In genomic region chr1:201505505-201505893, GRCh38 we compare ENCODE assay signal across 8 cellular contexts. TPM values are rescaled to one million over a fixed set of nuclear protein-coding genes. Genes with fewer than 3 reads are reported as not detected.
DNase-seq lines count a peak whose midpoint lies in the region; ATAC-seq, FAIRE-seq and TF ChIP-seq lines count a peak whose summit lies in the region.

No MANE protein-coding gene starts in this region.

- no peak for ATAC-seq in GM12878
- ATAC-seq in HepG2 = no peak
- no peak for ATAC-seq in GM18517 (IDR thresholded peaks at IDR 0.05; ENCODE audit: unreplicated experiment)
- no peak for ATAC-seq in HG03378 (IDR thresholded peaks at IDR 0.05; ENCODE audit: unreplicated experiment)

- no peak for TF ChIP-seq CTCF in GM12878 (IDR thresholded peaks at IDR 0.05 in 2 of 3, conservative IDR thresholded peaks at IDR 0.05 in 1 of 3; ENCODE audit: control insufficient read depth in 2 of 3, extremely low read depth in 1 of 3, insufficient read depth in 1 of 3, low read depth in 3 of 3, low read length in 3 of 3)
- no peak for TF ChIP-seq CTCF in HepG2 (CRISPR knock-in tag; IDR thresholded peaks at IDR 0.05)

- intact Hi-C loops in GM12878 (cut with micrococcal nuclease; ENCODE audit: unreplicated experiment) (no loop called here), HepG2 (cut with micrococcal nuclease; ENCODE audit: unreplicated experiment) (no loop called here)

- H3K36me3 ChIP-seq in ES-I3 (ENCODE audit: insufficient read depth, low read length) = no peaks in the 10 kb centered on the region
- no peaks in the 10 kb centered on the region; a peak in 1 of 4 replicates for H3K36me3 ChIP-seq in GM12878 (ENCODE audit: control insufficient read depth in 2 of 2, insufficient read depth in 2 of 2, low read length in 1 of 2)
- no peaks in the 10 kb centered on the region for H3K36me3 ChIP-seq in HepG2 (replicated peaks in 1 of 2; ENCODE audit: control insufficient read depth in 1 of 2, insufficient read depth in 2 of 2, low read length in 2 of 2)
- no peaks in the 10 kb centered on the region for H3K36me3 ChIP-seq in urinary bladder (ENCODE audit: insufficient read depth)

- RAD21 ChIA-PET in GM12878 (lab: Charles Lee; ENCODE audit: unreplicated experiment) = interaction anchor here (1.8 to 15.3 kb wide), 2 partner anchors 24 to 58 kb away, joined by 5 to 505 read pairs; no protein-coding TSS in a partner anchor

- H2AFZ ChIP-seq in GM12878 (ENCODE audit: control insufficient read depth, low read depth, low read length) (no peak overlapping the region), HepG2 (ENCODE audit: low read length) (no peak overlapping the region)

- 79% methylated on average over 4 of the region's 4 CpGs for WGBS in GM12878 (ENCODE audit: insufficient coverage, insufficient replicate concordance, low lambda C conversion rate, missing lambda C conversion rate)
- 27% methylated on average over 4 of the region's 4 CpGs for WGBS in HepG2 (ENCODE audit: low lambda C conversion rate)
- WGBS in urinary bladder = 16% methylated on average over 4 of the region's 4 CpGs

- H4K20me1 ChIP-seq in GM12878 (ENCODE audit: control insufficient read depth, insufficient read depth) (no peaks in the 10 kb centered on the region), HepG2 (ENCODE audit: insufficient read depth, low read length) (no peaks in the 10 kb centered on the region)

- no peak for TF ChIP-seq POLR2A in GM12878 (IDR thresholded peaks at IDR 0.05; ENCODE audit: low read depth, low read length)
- TF ChIP-seq POLR2A in HepG2 (IDR thresholded peaks at IDR 0.05; ENCODE audit: insufficient read depth in 1 of 2, low read depth in 2 of 2, low read length in 2 of 2) = no peak

- TF ChIP-seq RAD21 in GM12878 (IDR thresholded peaks at IDR 0.05; ENCODE audit: insufficient read depth, low read depth, low read length) (no peak), HepG2 (CRISPR knock-in tag; IDR thresholded peaks at IDR 0.05) (no peak)

- peak overlapping the region; percentile 98 for H3K4me2 ChIP-seq in GM12878 (ENCODE audit: control insufficient read depth, insufficient read depth)
- peak overlapping the region; percentile 87 for H3K4me2 ChIP-seq in HepG2 (ENCODE audit: low read depth, low read length)

- no peaks in the 10 kb centered on the region for H3K9me3 ChIP-seq in ES-I3 (ENCODE audit: control insufficient read depth, insufficient read depth, low read length)
- H3K9me3 ChIP-seq in GM12878 (replicated peaks; ENCODE audit: control insufficient read depth, insufficient read depth, low read length) = no peaks in the 10 kb centered on the region
- no peaks in the 10 kb centered on the region for H3K9me3 ChIP-seq in HepG2 (ENCODE audit: low read length)

- BruUV-seq in GM12878 (replicated peaks; lab: Mats Ljungman, UMichigan) (no TSS peak), HepG2 (replicated peaks; lab: Mats Ljungman, UMichigan) (no TSS peak)

- H3K27me3 ChIP-seq in GM12878 (replicated peaks in 1 of 2; ENCODE audit: control insufficient read depth in 2 of 2, insufficient read depth in 2 of 2, low read length in 1 of 2) = no peaks in the 10 kb centered on the region
- H3K27me3 ChIP-seq in HepG2 (ENCODE audit: control insufficient read depth in 1 of 2, insufficient read depth in 2 of 2, low read length in 2 of 2) = no peaks in the 10 kb centered on the region; a peak in 1 of 5 replicates

- DNase-seq in NCI-H2029 treated with DMSO at 0.1 percent for 48 hours (lab: John Stamatoyannopoulos, UW) = peak; percentile 53
- DNase-seq in GM12878 (ENCODE audit: low read depth, low spot score) = no peak
- DNase-seq in HepG2 (ENCODE audit: low spot score) = no peak
- no peak for DNase-seq in stimulated activated naive CD4-positive, alpha-beta T cell treated with Interleukin-2 at 50 U/mL for 16 hours (lab: John Stamatoyannopoulos, UW)

- no peak for FAIRE-seq in GM12878 (lab: Jason Lieb, UNC)
- no peak for FAIRE-seq in HepG2 (lab: Jason Lieb, UNC)

- in situ Hi-C loops in GM12878 (cut with MboI) = no loop called here
- in situ Hi-C loops in HepG2 (cut with HindIII; ENCODE audit: extremely low pct_ligation_motif_present, low pct_unique_long_range_greater_than_20kb) = no loop called here

- peak overlapping the region; percentile 95 for H3K4me3 ChIP-seq in GM12878
- peak overlapping the region in 1 of 3 experiments; percentile 19; a peak in 2 of 6 replicates for H3K4me3 ChIP-seq in HepG2 (replicated peaks in 1 of 3; ENCODE audit: insufficient read depth in 1 of 3, low read depth in 2 of 3, low read length in 3 of 3)
- H3K4me3 ChIP-seq in urinary bladder (ENCODE audit: low read depth, low read length) = peak overlapping the region; percentile 67

- H3K27ac ChIP-seq in GM12878 (ENCODE audit: control insufficient read depth, insufficient read depth) (no peak overlapping the region), HepG2 (ENCODE audit: extremely low read length, insufficient read depth, low read length) (no peak overlapping the region), urinary bladder (ENCODE audit: low read depth) (peak overlapping the region; percentile 75)

- SMC1A ChIA-PET in GM12878 (lab: Charles Lee; ENCODE audit: uncharacterized antibody, unreplicated experiment) = interaction anchor here (1.5 to 18.7 kb wide), 3 partner anchors 8 to 22 kb away, joined by 3 to 514 read pairs (median 10); no protein-coding TSS in a partner anchor

- POLR2A ChIA-PET in GM12878 (lab: Charles Lee) (interaction anchor here (1.3 kb wide), 1 partner anchor 9 kb away, joined by 5 read pairs; no protein-coding TSS in a partner anchor), HepG2 (lab: Yijun Ruan, JAX) (interaction anchor here (1.8 kb wide), 1 partner anchor 10 kb away, joined by 5 read pairs; no protein-coding TSS in a partner anchor)

- H3K79me2 ChIP-seq in GM12878 (ENCODE audit: control insufficient read depth, insufficient read depth, low read length) (peaks cover 29% of the 10 kb centered on the region), HepG2 (ENCODE audit: insufficient read depth, low read length) (no peaks in the 10 kb centered on the region)

- H3K4me1 ChIP-seq in ES-I3 (ENCODE audit: insufficient read depth, low read length) (peaks cover 51% of the 10 kb centered on the region), GM12878 (ENCODE audit: control insufficient read depth, insufficient read depth, low read length) (peaks cover 24% of the 10 kb centered on the region), HepG2 (ENCODE audit: insufficient read depth, low read length) (peaks cover 68% of the 10 kb centered on the region), urinary bladder (ENCODE audit: insufficient read depth) (no peaks in the 10 kb centered on the region)

- no peak for TF ChIP-seq EP300 in GM12878 (IDR thresholded peaks at IDR 0.05; ENCODE audit: borderline replicate concordance in 1 of 2, control insufficient read depth in 1 of 2, low read depth in 2 of 2, low read length in 2 of 2)
- TF ChIP-seq EP300 in HepG2 (IDR thresholded peaks at IDR 0.05; ENCODE audit: low read depth in 2 of 2, low read length in 2 of 2) = no peak
- TF ChIP-seq EP300 in HepG2 (CRISPR knock-in tag; IDR thresholded peaks at IDR 0.05; ENCODE audit: borderline replicate concordance) = no peak

- H3K9ac ChIP-seq in ES-I3 (ENCODE audit: low read depth, low read length) (peak overlapping the region; percentile 55; the same call in 1 of the 2 replicates), GM12878 (ENCODE audit: control insufficient read depth, insufficient read depth, low read length) (no peak overlapping the region; the same call in 1 of the 2 replicates), HepG2 (ENCODE audit: insufficient read depth, low read depth, low read length) (no peak overlapping the region)

- CTCF ChIA-PET in GM12878 (lab: Yijun Ruan, JAX) = interaction anchor here (1.4 to 13.1 kb wide), 4 partner anchors 7 to 70 kb away, joined by 5 to 198 read pairs (median 82); no protein-coding TSS in a partner anchor
- CTCF ChIA-PET in HepG2 (lab: Yijun Ruan, JAX; ENCODE audit: low intra/inter-chr PET ratio, low total read pairs) = interaction anchor here (2.5 kb wide), 1 partner anchor 23 kb away, joined by 5 read pairs; no protein-coding TSS in a partner anchor

RNA-seq across cellular contexts. Expression of gene CSRP1, which starts 1.4 kb away (rescaled TPM):
- total RNA-seq in GM12878 (2013; cell fraction: nucleolus; rRNA removed) = 25.4 and 32.7 TPM in 2 replicates
- 80.1 and 80.4 TPM in 2 replicates for total RNA-seq in GM12878 (2014; rRNA removed)
- total RNA-seq in GM12878 (2014; rRNA removed; fragmentation: Illumina TruSeq; extraction: Trizol) = 61.2 and 63.3 TPM in 2 replicates
- 67.9 and 79.8 TPM in 2 replicates for total RNA-seq in GM12878 (2021)
- polyA plus RNA-seq in GM12878 (2011; ENCODE audit: low read depth) = 25.1 TPM
- polyA plus RNA-seq in GM12878 (2011; rRNA removed) = 50.2 and 81.0 TPM in 2 replicates
- polyA plus RNA-seq in GM12878 (2011; cell fraction: cytosol; rRNA removed) = 102 and 110 TPM in 2 replicates
- polyA plus RNA-seq in GM12878 (2011; cell fraction: nucleus; rRNA removed) = 68.4 and 89.9 TPM in 2 replicates
- polyA plus RNA-seq in GM12878 (2012) = 32.9 and 33.6 TPM in 2 replicates
- 59.5 and 88.3 TPM in 2 replicates for polyA plus RNA-seq in GM12878 (2014; fragmentation: Illumina TruSeq; extraction: Trizol)
- 10 to 100 TPM; 23.4 to 24.3 TPM for polyA plus RNA-seq in GM12878 (2014; fragmentation: Nextera tagmentation; extraction: Ambion mirVana)
- polyA plus RNA-seq in GM12878 (2014; rRNA removed) = 80.8 and 93.4 TPM in 2 replicates
- 10 to 100 TPM; 94.4 to 99.2 TPM for polyA plus RNA-seq in GM12878 (2016; fragmentation: Nextera tagmentation; extraction: Ambion mirVana)
- 56.0 and 75.4 TPM in 2 replicates for polyA minus RNA-seq in GM12878 (2011; rRNA and poly(A)+ RNA removed)
- 21.2 and 22.8 TPM in 2 replicates for polyA minus RNA-seq in GM12878 (2011; cell fraction: cytosol; rRNA and poly(A)+ RNA removed)
- polyA minus RNA-seq in GM12878 (2011; cell fraction: nucleus; rRNA and poly(A)+ RNA removed) = 14.0 and 23.8 TPM in 2 replicates
- 68.9 and 70.8 TPM in 2 replicates for total RNA-seq in HepG2 (2016; rRNA removed; fragmentation: Illumina TruSeq; extraction: Trizol)
- 12.3 and 12.8 TPM in 2 replicates for total RNA-seq in HepG2 (2016; cell fraction: cytosol; rRNA removed; fragmentation: Illumina TruSeq; extraction: Trizol; ENCODE audit: low read depth)
- 66.1 and 69.5 TPM in 2 replicates for total RNA-seq in HepG2 (2016; cell fraction: insoluble cytoplasmic fraction; rRNA removed; fragmentation: Illumina TruSeq; extraction: Trizol)
- 28.9 and 33.8 TPM in 2 replicates for total RNA-seq in HepG2 (2016; cell fraction: membrane; rRNA removed; fragmentation: Illumina TruSeq; extraction: Trizol)
- 35.6 and 44.2 TPM in 2 replicates for total RNA-seq in HepG2 (2016; cell fraction: nucleus; rRNA removed; fragmentation: Illumina TruSeq; extraction: Trizol)
- polyA plus RNA-seq in HepG2 (2011; rRNA removed) = 14.5 and 17.7 TPM in 2 replicates
- polyA plus RNA-seq in HepG2 (2011; cell fraction: cytosol; rRNA removed) = 15.2 and 17.2 TPM in 2 replicates
- polyA plus RNA-seq in HepG2 (2011; cell fraction: nucleus; rRNA removed) = 10.9 and 14.9 TPM in 2 replicates
- polyA plus RNA-seq in HepG2 (2012) = 9.9 and 18.8 TPM in 2 replicates
- 15.3 and 18.6 TPM in 2 replicates for polyA plus RNA-seq in HepG2 (2016; cell fraction: cytosol; fragmentation: Illumina TruSeq; extraction: Trizol; ENCODE audit: low read depth)
- 83.1 and 92.4 TPM in 2 replicates for polyA plus RNA-seq in HepG2 (2016; cell fraction: insoluble cytoplasmic fraction; fragmentation: Illumina TruSeq; extraction: Trizol; ENCODE audit: low read depth)
- polyA plus RNA-seq in HepG2 (2016; cell fraction: membrane; fragmentation: Illumina TruSeq; extraction: Trizol; ENCODE audit: low read depth) = 29.6 and 30.8 TPM in 2 replicates
- polyA plus RNA-seq in HepG2 (2016; cell fraction: nucleus; fragmentation: Illumina TruSeq; extraction: Trizol; ENCODE audit: insufficient read depth, low read depth) = 54.3 and 54.9 TPM in 2 replicates
- 22.9 and 266 TPM in 2 replicates for polyA minus RNA-seq in HepG2 (2011; rRNA and poly(A)+ RNA removed; ENCODE audit: low replicate concordance)
- 8.4 and 9.1 TPM in 2 replicates for polyA minus RNA-seq in HepG2 (2011; cell fraction: cytosol; rRNA and poly(A)+ RNA removed)
- 9.1 and 11.7 TPM in 2 replicates for polyA minus RNA-seq in HepG2 (2011; cell fraction: nucleus; rRNA and poly(A)+ RNA removed)
- total RNA-seq in urinary bladder = 719 TPM
- 4,390 TPM for polyA plus RNA-seq in urinary bladder

RNA-seq across cellular contexts. Expression of gene NAV1, which starts 33.4 kb away (rescaled TPM):
- 3.6 and 5.0 TPM in 2 replicates for total RNA-seq in GM12878 (2013; cell fraction: nucleolus; rRNA removed)
- total RNA-seq in GM12878 (2014; rRNA removed) = 0.11 and 0.45 TPM in 2 replicates
- 0.09 and 0.64 TPM in 2 replicates for total RNA-seq in GM12878 (2014; rRNA removed; fragmentation: Illumina TruSeq; extraction: Trizol)
- 1.3 and 1.5 TPM in 2 replicates for total RNA-seq in GM12878 (2021)
- 0.21 TPM for polyA plus RNA-seq in GM12878 (2011; ENCODE audit: low read depth)
- 0.26 and 0.37 TPM in 2 replicates for polyA plus RNA-seq in GM12878 (2011; rRNA removed)
- 0.17 and 0.25 TPM in 2 replicates for polyA plus RNA-seq in GM12878 (2011; cell fraction: cytosol; rRNA removed)
- 0.70 and 0.78 TPM in 2 replicates for polyA plus RNA-seq in GM12878 (2011; cell fraction: nucleus; rRNA removed)
- polyA plus RNA-seq in GM12878 (2012) = 0.38 and 0.62 TPM in 2 replicates
- 0.54 and 0.81 TPM in 2 replicates for polyA plus RNA-seq in GM12878 (2014; fragmentation: Illumina TruSeq; extraction: Trizol)
- polyA plus RNA-seq in GM12878 (2014; fragmentation: Nextera tagmentation; extraction: Ambion mirVana) = under 1 TPM; 0.04 to 0.05 TPM
- 0.19 and 0.47 TPM in 2 replicates for polyA plus RNA-seq in GM12878 (2014; rRNA removed)
- under 1 TPM; 0.35 to 0.45 TPM for polyA plus RNA-seq in GM12878 (2016; fragmentation: Nextera tagmentation; extraction: Ambion mirVana)
- polyA minus RNA-seq in GM12878 (2011; rRNA and poly(A)+ RNA removed) = 0.29 and 0.57 TPM in 2 replicates
- 0.52 and 0.80 TPM in 2 replicates for polyA minus RNA-seq in GM12878 (2011; cell fraction: cytosol; rRNA and poly(A)+ RNA removed)
- 0.48 and 0.96 TPM in 2 replicates for polyA minus RNA-seq in GM12878 (2011; cell fraction: nucleus; rRNA and poly(A)+ RNA removed)
- total RNA-seq in HepG2 (2016; rRNA removed; fragmentation: Illumina TruSeq; extraction: Trizol) = 0.01 TPM in 1 of 2 replicates, not detected in the other
- total RNA-seq in HepG2 (2016; cell fraction: cytosol; rRNA removed; fragmentation: Illumina TruSeq; extraction: Trizol; ENCODE audit: low read depth) = not detected in 2 replicates
- 0.02 TPM in 1 of 2 replicates, not detected in the other for total RNA-seq in HepG2 (2016; cell fraction: insoluble cytoplasmic fraction; rRNA removed; fragmentation: Illumina TruSeq; extraction: Trizol)
- under 0.01 TPM in 1 of 2 replicates, not detected in the other for total RNA-seq in HepG2 (2016; cell fraction: membrane; rRNA removed; fragmentation: Illumina TruSeq; extraction: Trizol)
- not detected in 2 replicates for total RNA-seq in HepG2 (2016; cell fraction: nucleus; rRNA removed; fragmentation: Illumina TruSeq; extraction: Trizol)
- polyA plus RNA-seq in HepG2 (2011; rRNA removed) = 0.04 TPM in 1 of 2 replicates, not detected in the other
- polyA plus RNA-seq in HepG2 (2011; cell fraction: cytosol; rRNA removed) = not detected in 2 replicates
- 0.03 TPM in 1 of 2 replicates, not detected in the other for polyA plus RNA-seq in HepG2 (2011; cell fraction: nucleus; rRNA removed)
- 0.01 TPM in 2 replicates for polyA plus RNA-seq in HepG2 (2012)
- polyA plus RNA-seq in HepG2 (2016; cell fraction: cytosol; fragmentation: Illumina TruSeq; extraction: Trizol; ENCODE audit: low read depth) = not detected in 2 replicates
- not detected in 2 replicates for polyA plus RNA-seq in HepG2 (2016; cell fraction: insoluble cytoplasmic fraction; fragmentation: Illumina TruSeq; extraction: Trizol; ENCODE audit: low read depth)
- polyA plus RNA-seq in HepG2 (2016; cell fraction: membrane; fragmentation: Illumina TruSeq; extraction: Trizol; ENCODE audit: low read depth) = not detected in 2 replicates
- not detected in 2 replicates for polyA plus RNA-seq in HepG2 (2016; cell fraction: nucleus; fragmentation: Illumina TruSeq; extraction: Trizol; ENCODE audit: insufficient read depth, low read depth)
- 0.04 and 0.75 TPM in 2 replicates for polyA minus RNA-seq in HepG2 (2011; rRNA and poly(A)+ RNA removed; ENCODE audit: low replicate concordance)
- polyA minus RNA-seq in HepG2 (2011; cell fraction: cytosol; rRNA and poly(A)+ RNA removed) = not detected in 2 replicates
- polyA minus RNA-seq in HepG2 (2011; cell fraction: nucleus; rRNA and poly(A)+ RNA removed) = not detected in 2 replicates
- total RNA-seq in urinary bladder = 27.5 TPM
- 19.0 TPM for polyA plus RNA-seq in urinary bladder

RNA-seq across cellular contexts. Expression of gene PHLDA3, which starts 36.5 kb away (rescaled TPM):
- 11.9 and 17.4 TPM in 2 replicates for total RNA-seq in GM12878 (2013; cell fraction: nucleolus; rRNA removed)
- total RNA-seq in GM12878 (2014; rRNA removed) = 22.4 and 26.0 TPM in 2 replicates
- total RNA-seq in GM12878 (2014; rRNA removed; fragmentation: Illumina TruSeq; extraction: Trizol) = 6.4 and 7.7 TPM in 2 replicates
- total RNA-seq in GM12878 (2021) = 33.7 and 35.5 TPM in 2 replicates
- polyA plus RNA-seq in GM12878 (2011; ENCODE audit: low read depth) = 4.3 TPM
- polyA plus RNA-seq in GM12878 (2011; rRNA removed) = 8.9 and 17.5 TPM in 2 replicates
- polyA plus RNA-seq in GM12878 (2011; cell fraction: cytosol; rRNA removed) = 17.5 and 43.7 TPM in 2 replicates
- 23.0 and 26.3 TPM in 2 replicates for polyA plus RNA-seq in GM12878 (2011; cell fraction: nucleus; rRNA removed)
- polyA plus RNA-seq in GM12878 (2012) = 12.6 and 18.7 TPM in 2 replicates
- polyA plus RNA-seq in GM12878 (2014; fragmentation: Illumina TruSeq; extraction: Trizol) = 2.5 and 5.5 TPM in 2 replicates
- 1 to 10 TPM in 1 of 2 experiments, under 1 TPM in 1; 0.60 to 2.0 TPM for polyA plus RNA-seq in GM12878 (2014; fragmentation: Nextera tagmentation; extraction: Ambion mirVana)
- 27.9 and 38.4 TPM in 2 replicates for polyA plus RNA-seq in GM12878 (2014; rRNA removed)
- 10 to 100 TPM; 47.5 to 57.4 TPM for polyA plus RNA-seq in GM12878 (2016; fragmentation: Nextera tagmentation; extraction: Ambion mirVana)
- 7.2 and 17.9 TPM in 2 replicates for polyA minus RNA-seq in GM12878 (2011; rRNA and poly(A)+ RNA removed)
- 10.9 and 11.1 TPM in 2 replicates for polyA minus RNA-seq in GM12878 (2011; cell fraction: cytosol; rRNA and poly(A)+ RNA removed)
- 10.3 and 19.7 TPM in 2 replicates for polyA minus RNA-seq in GM12878 (2011; cell fraction: nucleus; rRNA and poly(A)+ RNA removed)
- total RNA-seq in HepG2 (2016; rRNA removed; fragmentation: Illumina TruSeq; extraction: Trizol) = 29.1 and 33.6 TPM in 2 replicates
- total RNA-seq in HepG2 (2016; cell fraction: cytosol; rRNA removed; fragmentation: Illumina TruSeq; extraction: Trizol; ENCODE audit: low read depth) = 13.4 and 13.7 TPM in 2 replicates
- total RNA-seq in HepG2 (2016; cell fraction: insoluble cytoplasmic fraction; rRNA removed; fragmentation: Illumina TruSeq; extraction: Trizol) = 29.0 and 34.8 TPM in 2 replicates
- total RNA-seq in HepG2 (2016; cell fraction: membrane; rRNA removed; fragmentation: Illumina TruSeq; extraction: Trizol) = 27.3 and 32.8 TPM in 2 replicates
- 15.5 and 17.9 TPM in 2 replicates for total RNA-seq in HepG2 (2016; cell fraction: nucleus; rRNA removed; fragmentation: Illumina TruSeq; extraction: Trizol)
- 16.7 and 25.1 TPM in 2 replicates for polyA plus RNA-seq in HepG2 (2011; rRNA removed)
- 18.1 and 31.9 TPM in 2 replicates for polyA plus RNA-seq in HepG2 (2011; cell fraction: cytosol; rRNA removed)
- polyA plus RNA-seq in HepG2 (2011; cell fraction: nucleus; rRNA removed) = 18.6 and 19.4 TPM in 2 replicates
- 6.9 and 12.1 TPM in 2 replicates for polyA plus RNA-seq in HepG2 (2012)
- polyA plus RNA-seq in HepG2 (2016; cell fraction: cytosol; fragmentation: Illumina TruSeq; extraction: Trizol; ENCODE audit: low read depth) = 23.0 and 26.1 TPM in 2 replicates
- 47.7 and 53.8 TPM in 2 replicates for polyA plus RNA-seq in HepG2 (2016; cell fraction: insoluble cytoplasmic fraction; fragmentation: Illumina TruSeq; extraction: Trizol; ENCODE audit: low read depth)
- 39.2 and 43.9 TPM in 2 replicates for polyA plus RNA-seq in HepG2 (2016; cell fraction: membrane; fragmentation: Illumina TruSeq; extraction: Trizol; ENCODE audit: low read depth)
- 43.9 and 44.6 TPM in 2 replicates for polyA plus RNA-seq in HepG2 (2016; cell fraction: nucleus; fragmentation: Illumina TruSeq; extraction: Trizol; ENCODE audit: insufficient read depth, low read depth)
- polyA minus RNA-seq in HepG2 (2011; rRNA and poly(A)+ RNA removed; ENCODE audit: low replicate concordance) = 16.2 and 21.4 TPM in 2 replicates
- polyA minus RNA-seq in HepG2 (2011; cell fraction: cytosol; rRNA and poly(A)+ RNA removed) = 11.5 and 15.4 TPM in 2 replicates
- polyA minus RNA-seq in HepG2 (2011; cell fraction: nucleus; rRNA and poly(A)+ RNA removed) = 13.6 and 15.2 TPM in 2 replicates
- total RNA-seq in urinary bladder = 15.2 TPM
- 134 TPM for polyA plus RNA-seq in urinary bladder
